21 cellular contexts compared by ENCODE assay signal in genomic region chr7:155836216-155837125, GRCh38. TPM values are rescaled to one million over a fixed set of nuclear protein-coding genes. Genes with fewer than 3 reads are reported as not detected.
A peak's percentile ranks its signal among the peaks of the same experiment; 100 is the strongest.
DNase-seq lines count a peak whose midpoint lies in the region; ATAC-seq, FAIRE-seq and TF ChIP-seq lines count a peak whose summit lies in the region.
"Had no signal": no experiment of that assay in that cellular context is flagged by ENCODE, and none has a peak within 500 bp of the region (broad histone marks: within the 10 kb centered on the region; RNA-seq: fewer than 3 reads in every experiment).

No MANE protein-coding gene starts in this region.

- no peaks in the 10 kb centered on the region for H3K9me3 Mint-ChIP-seq in natural killer cell treated with Interleukin-12 subunit alpha and Interleukin-12 subunit beta and Interleukin-15 and Interleukin-18, amount 100 ng/mL, for 72 hours
- no peaks in the 10 kb centered on the region for H3K9me3 Mint-ChIP-seq in natural killer cell
- H3K9me3 Mint-ChIP-seq: CD14-positive monocyte, H9 had no signal

- H3K9ac ChIP-seq in H1 (replicated peaks in 1 of 4; ENCODE audit: extremely low read depth in 1 of 4, low read depth in 3 of 4, low read length in 3 of 4) (no peak overlapping the region), neuronal stem cell (ENCODE audit: low read depth, low read length, poor library complexity) (no peak overlapping the region)

- H3K27ac Mint-ChIP-seq in natural killer cell treated with Interleukin-12 subunit alpha and Interleukin-12 subunit beta and Interleukin-15 and Interleukin-18, amount 100 ng/mL, for 72 hours = no peak overlapping the region
- no peak overlapping the region for H3K27ac Mint-ChIP-seq in natural killer cell
- H3K27ac Mint-ChIP-seq: H9 had no signal

- H4K8ac ChIP-seq in H1 (ENCODE audit: extremely low read depth, insufficient read depth, low read length) (peak overlapping the region; percentile 90), neuronal stem cell (ENCODE audit: low read depth, low read length) (no peak overlapping the region)

- no peak for FAIRE-seq in H1 (lab: Jason Lieb, UNC)
- FAIRE-seq: GM12892 had no signal

- H3K4me1 ChIP-seq in H1 (replicated peaks in 1 of 4; ENCODE audit: control insufficient read depth in 3 of 4, insufficient read depth in 4 of 4, low read length in 3 of 4) (peaks cover 0 to 15% (median 8%) of the 10 kb centered on the region in 4 experiments; a peak in 5 of 7 replicates), neuronal stem cell (ENCODE audit: control insufficient read depth in 2 of 2, insufficient read depth in 1 of 2, low read depth in 1 of 2, low read length in 2 of 2) (peaks cover 0 to 11% of the 10 kb centered on the region in 2 donors), upper lobe of right lung (no peaks in the 10 kb centered on the region)

- H3K27me3 ChIP-seq in H1 (replicated peaks in 1 of 4; ENCODE audit: control insufficient read depth in 3 of 4, extremely low read depth in 1 of 4, insufficient read depth in 3 of 4, low read length in 3 of 4) (no peaks in the 10 kb centered on the region), neuronal stem cell (ENCODE audit: control insufficient read depth in 3 of 3, insufficient read depth in 3 of 3, low read depth in 1 of 3, low read length in 3 of 3) (peaks cover 0 to 66% (median 0%) of the 10 kb centered on the region in 3 experiments), upper lobe of right lung (no peaks in the 10 kb centered on the region)

- H3K14ac ChIP-seq in H1 (ENCODE audit: insufficient read length) (no peak overlapping the region), neuronal stem cell (ENCODE audit: low read length) (no peak overlapping the region)

- H3K4me2 ChIP-seq in H1 (ENCODE audit: insufficient read depth in 1 of 2, low read depth in 2 of 2, low read length in 2 of 2) (peak overlapping the region in 1 of 2 experiments; percentile 10; a peak in 1 of 4 replicates), neuronal stem cell (ENCODE audit: insufficient read depth, low read length, poor library complexity, severe bottlenecking) (no peak overlapping the region)

- H3K79me2 ChIP-seq in H1 (ENCODE audit: control insufficient read depth in 1 of 2, insufficient read depth in 2 of 2, low read length in 2 of 2) = no peaks in the 10 kb centered on the region

- H3K18ac ChIP-seq in H1 (ENCODE audit: extremely low read depth, low read length) (no peak overlapping the region; the same call in 1 of the 2 replicates), neuronal stem cell (ENCODE audit: low read length) (peak overlapping the region; percentile 68)

- no peak for TF ChIP-seq POLR2A in H1 (IDR thresholded peaks at IDR 0.05; ENCODE audit: control extremely low read depth in 1 of 2, low read depth in 2 of 2, low read length in 2 of 2)

- H2AK5ac ChIP-seq in H1 (ENCODE audit: low read depth, low read length) = no peak overlapping the region
- peak overlapping the region; percentile 12 for H2AK5ac ChIP-seq in neuronal stem cell (ENCODE audit: low read depth, low read length)

- POLR2A ChIA-PET in H1 (lab: Charles Lee; ENCODE audit: partially characterized antibody) = no interaction called here

- H2AFZ ChIP-seq in H1 (ENCODE audit: low read length) (no peak overlapping the region), neuronal stem cell (ENCODE audit: low read length) (no peak overlapping the region)

- H3K23ac ChIP-seq in H1 (ENCODE audit: insufficient read length) (no peak overlapping the region), neuronal stem cell (ENCODE audit: low read depth, low read length, poor library complexity) (no peak overlapping the region)

- H2BK5ac ChIP-seq in H1 (ENCODE audit: low read depth, low read length) (no peak overlapping the region), neuronal stem cell (ENCODE audit: low read length) (no peak overlapping the region)

- peak; percentile 25 to 26 for ATAC-seq in natural killer cell treated with Interleukin-12 subunit alpha and Interleukin-12 subunit beta and Interleukin-15 and Interleukin-18, amount 100 ng/mL, for 72 hours
- no peak for ATAC-seq in natural killer cell
- no peak for ATAC-seq in upper lobe of right lung
- ATAC-seq in HG03457 (IDR thresholded peaks at IDR 0.05; ENCODE audit: unreplicated experiment) = no peak

- H2BK12ac ChIP-seq in H1 (ENCODE audit: low read depth, low read length) = peak overlapping the region; percentile 0; the same call in 1 of the 2 replicates
- H2BK12ac ChIP-seq in neuronal stem cell (ENCODE audit: low read length) = no peak overlapping the region

- H3K4me1 Mint-ChIP-seq in natural killer cell treated with Interleukin-12 subunit alpha and Interleukin-12 subunit beta and Interleukin-15 and Interleukin-18, amount 100 ng/mL, for 72 hours (ENCODE audit: low read depth in 2 of 2) = no peaks in the 10 kb centered on the region
- H3K4me1 Mint-ChIP-seq in natural killer cell = no peaks in the 10 kb centered on the region
- H3K4me1 Mint-ChIP-seq: CD14-positive monocyte had no signal

- no peaks in the 10 kb centered on the region for H3K36me3 Mint-ChIP-seq in natural killer cell treated with Interleukin-12 subunit alpha and Interleukin-12 subunit beta and Interleukin-15 and Interleukin-18, amount 100 ng/mL, for 72 hours
- H3K36me3 Mint-ChIP-seq in natural killer cell = no peaks in the 10 kb centered on the region
- H3K36me3 Mint-ChIP-seq: CD14-positive monocyte had no signal

- H3K79me1 ChIP-seq in H1 (ENCODE audit: low read depth, low read length) (no peaks in the 10 kb centered on the region), neuronal stem cell (ENCODE audit: low read depth, low read length) (no peaks in the 10 kb centered on the region)

- no peak for TF ChIP-seq EP300 in H1 (IDR thresholded peaks at IDR 0.05; ENCODE audit: borderline replicate concordance in 1 of 2, low read depth in 2 of 2, low read length in 2 of 2)

- DNase-seq in natural killer cell treated with Interleukin-12 subunit alpha and Interleukin-12 subunit beta and Interleukin-15 and Interleukin-18, amount 100 ng/mL, for 72 hours (ENCODE audit: low spot score) = peak; percentile 51
- DNase-seq in natural killer cell (no peak), H1 (ENCODE audit: low read depth in 1 of 2, low spot score in 2 of 2) (no peak), neuronal stem cell (ENCODE audit: low spot score) (no peak), upper lobe of right lung (peak; percentile 51), nucleus accumbens (lab: John Stamatoyannopoulos, UW) (no peak), MV-4-11 (lab: John Stamatoyannopoulos, UW) (no peak)
- DNase-seq: H9; KBM-7; NCI-H1436; NCI-H2029; NCI-H2171; NCI-H446; NCI-H69; NK-92 treated with Interleukin-12 subunit alpha and Interleukin-12 subunit beta, amount 100 ng/mL, for 24 hours had no signal

- WGBS in H1 (ENCODE audit: extremely low coverage in 1 of 2, insufficient coverage in 1 of 2, insufficient read length in 1 of 2, insufficient replicate concordance in 2 of 2, low coverage in 1 of 2, low lambda C conversion rate in 2 of 2, missing lambda C conversion rate in 1 of 2), 2 experiments = 81% methylated on average over 23 of the region's 28 CpGs; no CpG with 5 or more reads in 1 of the 2 experiments
- no CpG with 5 or more reads among the region's 28 CpGs for WGBS in neuronal stem cell (ENCODE audit: extremely low coverage in 2 of 2, insufficient read length in 2 of 2, insufficient replicate concordance in 1 of 2), 2 donors

- H3K27ac ChIP-seq in H1 (ENCODE audit: low read depth, low read length) = no peak overlapping the region
- no peak overlapping the region for H3K27ac ChIP-seq in neuronal stem cell (replicated peaks; ENCODE audit: low read length)
- H3K27ac ChIP-seq in upper lobe of right lung = no peak overlapping the region
- H3K27ac ChIP-seq: HL-60 had no signal

- no peak overlapping the region for H3K56ac ChIP-seq in H1 (replicated peaks; ENCODE audit: insufficient read length, low read depth, low read length)

- no peak overlapping the region for H2BK20ac ChIP-seq in H1 (ENCODE audit: low read length)

- H2BK120ac ChIP-seq in H1 (replicated peaks; ENCODE audit: low read depth, low read length) (no peak overlapping the region), neuronal stem cell (ENCODE audit: low read depth, low read length) (no peak overlapping the region)

- H3K27me3 Mint-ChIP-seq in natural killer cell treated with Interleukin-12 subunit alpha and Interleukin-12 subunit beta and Interleukin-15 and Interleukin-18, amount 100 ng/mL, for 72 hours = peaks cover 2 to 5% of the 10 kb centered on the region in 2 donors
- H3K27me3 Mint-ChIP-seq in natural killer cell (ENCODE audit: low read depth in 2 of 2) = no peaks in the 10 kb centered on the region

- CTCF ChIA-PET in H1 (lab: Charles Lee; ENCODE audit: partially characterized antibody) = interaction anchor here (1.2 kb wide), 1 partner anchor 15 kb away, joined by 3 read pairs; no protein-coding TSS in a partner anchor

- no peaks in the 10 kb centered on the region for H3K23me2 ChIP-seq in H1 (ENCODE audit: low read depth, low read length)

- H3K9me3 ChIP-seq in H1 (ENCODE audit: insufficient read depth in 2 of 2, low read depth in 1 of 2, low read length in 1 of 2) = no peaks in the 10 kb centered on the region
- H3K9me3 ChIP-seq in neuronal stem cell (replicated peaks in 1 of 2; ENCODE audit: control insufficient read depth in 2 of 2, insufficient read depth in 1 of 2, low read depth in 1 of 2, low read length in 2 of 2) = peaks cover 0 to 1% of the 10 kb centered on the region in 2 donors
- H3K9me3 ChIP-seq in upper lobe of right lung = no peaks in the 10 kb centered on the region

- H2BK15ac ChIP-seq in H1 (ENCODE audit: low read length) = no peak overlapping the region
- no peak overlapping the region for H2BK15ac ChIP-seq in neuronal stem cell (ENCODE audit: low read length)

- peak in 1 of 2 experiments; percentile 19; a peak in 2 of 4 replicates for TF ChIP-seq RAD21 in H1 (IDR thresholded peaks at IDR 0.05 in 1 of 2, conservative IDR thresholded peaks at IDR 0.05 in 1 of 2; ENCODE audit: low read depth in 2 of 2, low read length in 2 of 2)

- intact Hi-C loops in natural killer cell (cut with micrococcal nuclease) (no loop called here), upper lobe of right lung (cut with DNase I) (no loop called here)

- H4K5ac ChIP-seq in H1 (ENCODE audit: insufficient read length, low read depth, low read length) = peak overlapping the region; percentile 13

- H3K4me3 ChIP-seq in H1 (ENCODE audit: extremely low read depth in 1 of 4, insufficient read depth in 2 of 4, low read depth in 3 of 4, low read length in 4 of 4) (no peak overlapping the region), neuronal stem cell (ENCODE audit: low read length in 2 of 2) (no peak overlapping the region), upper lobe of right lung (no peak overlapping the region)

- no peaks in the 10 kb centered on the region for H3K36me3 ChIP-seq in H1 (ENCODE audit: control insufficient read depth in 2 of 4, insufficient read depth in 4 of 4, low read length in 3 of 4)
- no peaks in the 10 kb centered on the region for H3K36me3 ChIP-seq in neuronal stem cell (replicated peaks in 1 of 2; ENCODE audit: control insufficient read depth in 2 of 2, insufficient read depth in 2 of 2, low read length in 2 of 2)
- no peaks in the 10 kb centered on the region for H3K36me3 ChIP-seq in upper lobe of right lung

- no peak overlapping the region for H3K4ac ChIP-seq in H1 (replicated peaks; ENCODE audit: insufficient read length, low read depth, low read length)
- H3K4ac ChIP-seq in neuronal stem cell (ENCODE audit: low read length) = no peak overlapping the region

- H4K91ac ChIP-seq in H1 (replicated peaks; ENCODE audit: insufficient read length, low read length) (no peak overlapping the region), neuronal stem cell (ENCODE audit: low read depth, low read length, poor library complexity) (no peak overlapping the region)

- H3K4me3 Mint-ChIP-seq in natural killer cell treated with Interleukin-12 subunit alpha and Interleukin-12 subunit beta and Interleukin-15 and Interleukin-18, amount 100 ng/mL, for 72 hours = no peak overlapping the region
- no peak overlapping the region for H3K4me3 Mint-ChIP-seq in natural killer cell
- H3K4me3 Mint-ChIP-seq: CD14-positive monocyte, H9 had no signal

- no peaks in the 10 kb centered on the region for H4K20me1 ChIP-seq in H1 (replicated peaks in 1 of 2; ENCODE audit: control insufficient read depth in 1 of 2, insufficient read depth in 2 of 2, low read length in 2 of 2)

- TF ChIP-seq CTCF in natural killer cell (IDR thresholded peaks at IDR 0.05) = no peak
- TF ChIP-seq CTCF in H1 (IDR thresholded peaks at IDR 0.05; ENCODE audit: control extremely low read depth in 1 of 3, insufficient read depth in 1 of 3, low read depth in 1 of 3, low read length in 3 of 3) = no peak
- TF ChIP-seq CTCF in upper lobe of right lung (IDR thresholded peaks at IDR 0.05) = no peak

RNA-seq across cellular contexts. Expression of gene SHH, which starts 24.2 kb away (rescaled TPM):
- total RNA-seq in natural killer cell treated with Interleukin-12 subunit alpha and Interleukin-12 subunit beta and Interleukin-15 and Interleukin-18, amount 100 ng/mL, for 72 hours = not detected
- total RNA-seq in natural killer cell = not detected
- not detected in 2 replicates for total RNA-seq in H1 (2021; fragmentation: NEBNext Ultra II Directional; extraction: Animal tissue kit (Norgen Biotek cat#: 25700))
- polyA plus RNA-seq in H1 (2011; rRNA removed) = not detected in 2 replicates
- 0.01 TPM for polyA plus RNA-seq in H1 (2011; cell fraction: cytosol; rRNA removed)
- not detected for polyA plus RNA-seq in H1 (2011; cell fraction: nucleus; rRNA removed)
- not detected in 4 replicates for polyA plus RNA-seq in H1 (2012, experiment 1 of 2)
- polyA plus RNA-seq in H1 (2012, experiment 2 of 2) = not detected
- polyA plus RNA-seq in H1 (2013, experiment 1 of 2) = under 0.01 TPM
- polyA plus RNA-seq in H1 (2013, experiment 2 of 2) = 0.04 TPM
- 0.03 TPM in 1 of 2 replicates, not detected in the other for polyA minus RNA-seq in H1 (2011; rRNA and poly(A)+ RNA removed)
- not detected for polyA minus RNA-seq in H1 (2011; cell fraction: cytosol; rRNA and poly(A)+ RNA removed)
- not detected for polyA minus RNA-seq in H1 (2011; cell fraction: nucleus; rRNA and poly(A)+ RNA removed)
- polyA plus RNA-seq in neuronal stem cell (2013, experiment 1 of 2) = 0.08 TPM
- polyA plus RNA-seq in neuronal stem cell (2013, experiment 2 of 2) = 0.06 TPM
- total RNA-seq in upper lobe of right lung = 10.1 TPM
- total RNA-seq: A673, OCI-LY7 had no signal
- polyA plus RNA-seq: CD14-positive monocyte had no signal

Comparison
In these comparisons a context has a peak if more than half of its experiments do, and no peak if none do; other contexts are left out.
1. ATAC-seq: peak in natural killer cell treated with Interleukin-12 subunit alpha and Interleukin-12 subunit beta and Interleukin-15 and Interleukin-18, amount 100 ng/mL, for 72 hours (2 of 2); none in natural killer cell (0 of 3), upper lobe of right lung (single experiment) and HG03457 (single experiment).
2. DNase-seq: peak in natural killer cell treated with Interleukin-12 subunit alpha and Interleukin-12 subunit beta and Interleukin-15 and Interleukin-18, amount 100 ng/mL, for 72 hours (single experiment) and upper lobe of right lung (single experiment); none in natural killer cell (single experiment), H1 (0 of 2), neuronal stem cell (single experiment), nucleus accumbens (0 of 56) and MV-4-11 (single experiment).